8 cellular contexts compared by ENCODE assay signal in genomic region chr4:122710434-122711308, GRCh38. TPM values are rescaled to one million over a fixed set of nuclear protein-coding genes. Genes with fewer than 3 reads are reported as not detected.
DNase-seq lines count a peak whose midpoint lies in the region; ATAC-seq and TF ChIP-seq lines count a peak whose summit lies in the region.

No MANE protein-coding gene starts in this region.

- 70 to 83% methylated on average over 8 to 9 of the region's 9 CpGs for WGBS in transverse colon (ENCODE audit: low coverage in 1 of 2), 2 donors

- no peak for TF ChIP-seq EP300 in transverse colon (IDR thresholded peaks at IDR 0.05; ENCODE audit: low read depth)

- no peaks in the 10 kb centered on the region for H3K9me3 ChIP-seq in transverse colon

- peak overlapping the region; percentile 77 for H3K4me3 Mint-ChIP-seq in natural killer cell treated with Interleukin-12 subunit alpha and Interleukin-12 subunit beta and Interleukin-15 and Interleukin-18, amount 100 ng/mL, for 72 hours
- H3K4me3 Mint-ChIP-seq in natural killer cell = no peak overlapping the region
- peak overlapping the region; percentile 61 for H3K4me3 Mint-ChIP-seq in stimulated activated naive CD8-positive, alpha-beta T cell treated with anti-CD3 and anti-CD28 coated beads, Interleukin-15, Interleukin-2, amounts not matched to agents 100 ng/mL and 50 ng/mL, for 24 hours

- H3K27me3 ChIP-seq in transverse colon = no peaks in the 10 kb centered on the region

- in situ Hi-C loops in transverse colon (cut with MboI; ENCODE audit: low pct_ligation_motif_present in 1 of 4, low pct_unique_long_range_greater_than_20kb in 1 of 4, low sequenced_read_pairs in 3 of 4) = loop anchor here in 1 of 4 donors (10.0 kb wide), 1 partner anchor 106 kb away; no protein-coding TSS in a partner anchor

- TF ChIP-seq CTCF in natural killer cell (IDR thresholded peaks at IDR 0.05) (no peak), transverse colon (IDR thresholded peaks at IDR 0.05) (no peak)

- peak overlapping the region; percentile 65 to 83 for H3K27ac Mint-ChIP-seq in natural killer cell treated with Interleukin-12 subunit alpha and Interleukin-12 subunit beta and Interleukin-15 and Interleukin-18, amount 100 ng/mL, for 72 hours
- no peak overlapping the region for H3K27ac Mint-ChIP-seq in natural killer cell
- H3K27ac Mint-ChIP-seq in activated naive CD4-positive, alpha-beta T cell treated with anti-CD3 and anti-CD28 coated beads, Interleukin-2, amount 50 U/mL, for 72 hours = peak overlapping the region; percentile 99 to 100
- peak overlapping the region; percentile 95 for H3K27ac Mint-ChIP-seq in stimulated activated naive CD8-positive, alpha-beta T cell treated with anti-CD3 and anti-CD28 coated beads, Interleukin-15, Interleukin-2, amounts not matched to agents 100 ng/mL and 50 ng/mL, for 24 hours

- H3K4me1 Mint-ChIP-seq in natural killer cell treated with Interleukin-12 subunit alpha and Interleukin-12 subunit beta and Interleukin-15 and Interleukin-18, amount 100 ng/mL, for 72 hours (ENCODE audit: low read depth in 2 of 2) = peaks cover 3 to 45% of the 10 kb centered on the region in 2 donors
- H3K4me1 Mint-ChIP-seq in natural killer cell = no peaks in the 10 kb centered on the region
- H3K4me1 Mint-ChIP-seq in stimulated activated naive CD8-positive, alpha-beta T cell treated with anti-CD3 and anti-CD28 coated beads, Interleukin-15, Interleukin-2, amounts not matched to agents 100 ng/mL and 50 ng/mL, for 24 hours (ENCODE audit: low read depth) = peaks cover 54% of the 10 kb centered on the region

- no peak for DNase-seq in natural killer cell treated with Interleukin-12 subunit alpha and Interleukin-12 subunit beta and Interleukin-15 and Interleukin-18, amount 100 ng/mL, for 72 hours (ENCODE audit: low spot score)
- no peak for DNase-seq in natural killer cell
- DNase-seq in activated naive CD4-positive, alpha-beta T cell treated with anti-CD3 and anti-CD28 coated beads, Interleukin-2, amount 50 U/mL, for 72 hours (ENCODE audit: low spot score in 2 of 2) = peak in 1 of 2 donors; percentile 67
- no peak for DNase-seq in transverse colon
- no peak for DNase-seq in NCI-H2171 treated with DMSO at 0.1 percent for 48 hours (lab: John Stamatoyannopoulos, UW)
- DNase-seq in DMS79 treated with DMSO at 0.1 percent for 48 hours (lab: John Stamatoyannopoulos, UW) = no peak

- H3K4me1 ChIP-seq in transverse colon = no peaks in the 10 kb centered on the region

- peaks cover 4% of the 10 kb centered on the region for H3K36me3 Mint-ChIP-seq in natural killer cell treated with Interleukin-12 subunit alpha and Interleukin-12 subunit beta and Interleukin-15 and Interleukin-18, amount 100 ng/mL, for 72 hours
- no peaks in the 10 kb centered on the region for H3K36me3 Mint-ChIP-seq in natural killer cell
- H3K36me3 Mint-ChIP-seq in activated naive CD4-positive, alpha-beta T cell treated with anti-CD3 and anti-CD28 coated beads, Interleukin-2, amount 50 U/mL, for 72 hours = peaks cover 4 to 54% of the 10 kb centered on the region in 2 donors
- no peaks in the 10 kb centered on the region for H3K36me3 Mint-ChIP-seq in stimulated activated naive CD8-positive, alpha-beta T cell treated with anti-CD3 and anti-CD28 coated beads, Interleukin-15, Interleukin-2, amounts not matched to agents 100 ng/mL and 50 ng/mL, for 24 hours (ENCODE audit: low read depth)

- TF ChIP-seq POLR2A in transverse colon (IDR thresholded peaks at IDR 0.05) = no peak

- H3K27me3 Mint-ChIP-seq in natural killer cell treated with Interleukin-12 subunit alpha and Interleukin-12 subunit beta and Interleukin-15 and Interleukin-18, amount 100 ng/mL, for 72 hours = peaks cover 21 to 26% of the 10 kb centered on the region in 2 donors
- peaks cover 6 to 31% of the 10 kb centered on the region in 2 donors for H3K27me3 Mint-ChIP-seq in natural killer cell (ENCODE audit: low read depth in 2 of 2)
- H3K27me3 Mint-ChIP-seq in stimulated activated naive CD8-positive, alpha-beta T cell treated with anti-CD3 and anti-CD28 coated beads, Interleukin-15, Interleukin-2, amounts not matched to agents 100 ng/mL and 50 ng/mL, for 24 hours = peaks cover 3% of the 10 kb centered on the region

- no peaks in the 10 kb centered on the region for H3K9me3 Mint-ChIP-seq in natural killer cell treated with Interleukin-12 subunit alpha and Interleukin-12 subunit beta and Interleukin-15 and Interleukin-18, amount 100 ng/mL, for 72 hours
- H3K9me3 Mint-ChIP-seq in natural killer cell = no peaks in the 10 kb centered on the region
- peaks cover 0 to 4% of the 10 kb centered on the region in 2 donors for H3K9me3 Mint-ChIP-seq in activated naive CD4-positive, alpha-beta T cell treated with anti-CD3 and anti-CD28 coated beads, Interleukin-2, amount 50 U/mL, for 72 hours
- no peaks in the 10 kb centered on the region for H3K9me3 Mint-ChIP-seq in stimulated activated naive CD8-positive, alpha-beta T cell treated with anti-CD3 and anti-CD28 coated beads, Interleukin-15, Interleukin-2, amounts not matched to agents 100 ng/mL and 50 ng/mL, for 24 hours

- no peak overlapping the region for H3K4me3 ChIP-seq in transverse colon

- no peak overlapping the region for H3K27ac ChIP-seq in transverse colon

- no peaks in the 10 kb centered on the region for H3K36me3 ChIP-seq in transverse colon

- peak; percentile 65 to 83 for ATAC-seq in natural killer cell treated with Interleukin-12 subunit alpha and Interleukin-12 subunit beta and Interleukin-15 and Interleukin-18, amount 100 ng/mL, for 72 hours
- ATAC-seq in natural killer cell (no peak), HG03135 (IDR thresholded peaks at IDR 0.05; ENCODE audit: unreplicated experiment) (peak; percentile 74)
- ATAC-seq in activated naive CD4-positive, alpha-beta T cell treated with anti-CD3 and anti-CD28 coated beads, Interleukin-2, amount 50 U/mL, for 72 hours = peak; percentile 92 to 95

- intact Hi-C loops in natural killer cell (cut with micrococcal nuclease) = no loop called here
- intact Hi-C loops in transverse colon (cut with DNase I; ENCODE audit: low total_unique reads) = no loop called here

RNA-seq across cellular contexts. Expression of gene BBS12, which starts 21.8 kb away (rescaled TPM):
- total RNA-seq in natural killer cell treated with Interleukin-12 subunit alpha and Interleukin-12 subunit beta and Interleukin-15 and Interleukin-18, amount 100 ng/mL, for 72 hours = 1 to 10 TPM; 1.0 to 2.2 TPM
- total RNA-seq in natural killer cell = 1 to 10 TPM in 2 of 3 donors, under 1 TPM in 1; 0.85 to 1.9 (median 1.8) TPM
- total RNA-seq in activated naive CD4-positive, alpha-beta T cell treated with anti-CD3 and anti-CD28 coated beads, Interleukin-2, amount 50 U/mL, for 72 hours = 1 to 10 TPM in 1 of 2 donors, under 1 TPM in 1; 0.96 to 5.8 TPM
- total RNA-seq in transverse colon = 1 to 10 TPM in 3 of 4 donors, under 1 TPM in 1; 0.60 to 6.0 (median 3.3) TPM

Comparison
In these comparisons a context has a peak if more than half of its experiments do, and no peak if none do; other contexts are left out.
1. ATAC-seq: peak in natural killer cell treated with Interleukin-12 subunit alpha and Interleukin-12 subunit beta and Interleukin-15 and Interleukin-18, amount 100 ng/mL, for 72 hours (2 of 2), HG03135 (single experiment) and activated naive CD4-positive, alpha-beta T cell treated with anti-CD3 and anti-CD28 coated beads, Interleukin-2, amount 50 U/mL, for 72 hours (2 of 2); none in natural killer cell (0 of 3).
2. H3K27ac Mint-ChIP-seq: peak in natural killer cell treated with Interleukin-12 subunit alpha and Interleukin-12 subunit beta and Interleukin-15 and Interleukin-18, amount 100 ng/mL, for 72 hours (2 of 2), activated naive CD4-positive, alpha-beta T cell treated with anti-CD3 and anti-CD28 coated beads, Interleukin-2, amount 50 U/mL, for 72 hours (2 of 2) and stimulated activated naive CD8-positive, alpha-beta T cell treated with anti-CD3 and anti-CD28 coated beads, Interleukin-15, Interleukin-2, amounts not matched to agents 100 ng/mL and 50 ng/mL, for 24 hours (single experiment); none in natural killer cell (0 of 2).